ENCODE assay signal across 8 cellular contexts in the genomic region with DNA sequence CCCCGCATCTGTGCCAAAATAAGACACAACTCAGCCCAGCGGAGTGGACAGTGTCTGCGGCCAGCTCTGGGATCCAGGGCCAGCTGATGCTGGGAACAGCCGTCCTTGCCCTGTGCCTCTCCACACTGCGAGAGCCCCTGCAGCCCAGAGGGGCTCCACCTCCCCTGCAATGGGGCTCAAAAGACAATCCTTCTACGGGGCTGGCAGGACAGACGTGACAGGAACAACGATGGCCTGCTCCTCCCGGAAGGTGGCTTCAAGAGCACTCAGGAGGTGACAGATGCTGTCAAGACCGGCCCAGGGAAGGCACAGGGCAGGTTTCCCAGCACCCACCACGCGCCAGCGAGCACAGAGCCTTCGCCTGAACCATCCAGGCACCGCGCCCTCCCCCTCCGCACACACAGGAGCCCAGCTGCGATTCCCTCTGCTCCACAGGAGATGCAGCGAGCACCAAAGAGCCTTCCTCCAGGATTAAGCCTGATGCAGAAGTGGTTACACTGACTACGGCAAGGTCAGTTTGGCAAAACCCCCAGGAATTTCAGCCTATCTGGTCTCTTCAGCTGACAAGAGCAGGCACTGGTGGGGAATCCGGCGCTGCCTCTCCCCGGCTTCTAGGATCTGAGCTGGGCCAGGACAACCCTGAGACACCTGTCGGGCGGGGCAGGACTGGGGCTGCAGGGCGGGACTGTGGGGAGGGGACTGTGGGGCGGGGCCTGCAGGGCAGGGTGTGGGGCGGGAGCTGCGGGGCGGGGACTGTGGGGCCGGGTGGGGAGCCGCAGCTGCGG.
DNase-seq lines count a peak whose midpoint lies in the region; ATAC-seq, FAIRE-seq and TF ChIP-seq lines count a peak whose summit lies in the region.

No MANE protein-coding gene starts in this region.

- in situ Hi-C loops in GM13977 (cut with MboI; ENCODE audit: low pct_unique_long_range_greater_than_20kb, low sequenced_read_pairs, unreplicated experiment), result no loop called here

- FAIRE-seq in GM19239 (lab: Jason Lieb, UNC), result no peak

- peak overlapping the region; percentile 94 for H3K27ac Mint-ChIP-seq in activated T-cell treated with anti-CD3 and anti-CD28 coated beads, Interleukin-2, amount 50 U/mL, for 24 hours

- DNase-seq in activated T-cell treated with anti-CD3 and anti-CD28 coated beads, Interleukin-2, amount 50 U/mL, for 24 hours, result no peak
- DNase-seq in activated T-cell treated with anti-CD3 and anti-CD28 coated beads for 4 hours, result no peak
- peak; percentile 44 to 85 (median 71) for DNase-seq in head of caudate nucleus
- DNase-seq in retina, result peak; percentile 81
- no peak for DNase-seq in GM13977 (ENCODE audit: low spot score)
- no peak for DNase-seq in GM19239 (ENCODE audit: insufficient read length, low spot score)
- DNase-seq in stimulated activated CD4-positive, alpha-beta T cell treated with anti-CD3 and anti-CD28 coated beads, Interleukin-15, amount 100 ng/mL, for 24 hours, result no peak

- H3K4me3 Mint-ChIP-seq in activated T-cell treated with anti-CD3 and anti-CD28 coated beads, Interleukin-2, amount 50 U/mL, for 24 hours, result peak overlapping the region; percentile 66

- intact Hi-C loops in head of caudate nucleus (cut with DNase I), result no loop called here

- no peak for TF ChIP-seq CTCF in GM13977 (IDR thresholded peaks at IDR 0.05; ENCODE audit: extremely low read depth, insufficient read depth, missing control alignments)

- ATAC-seq in SK-N-SH treated with all-trans-retinoic acid at 6 μM for 48 hours, result peak; percentile 2

- H3K4me1 Mint-ChIP-seq in activated T-cell treated with anti-CD3 and anti-CD28 coated beads, Interleukin-2, amount 50 U/mL, for 24 hours (ENCODE audit: low read depth), result peaks cover 95% of the 10 kb centered on the region

- H3K27me3 Mint-ChIP-seq in activated T-cell treated with anti-CD3 and anti-CD28 coated beads, Interleukin-2, amount 50 U/mL, for 24 hours, result no peaks in the 10 kb centered on the region

- peaks cover 67% of the 10 kb centered on the region for H3K36me3 Mint-ChIP-seq in activated T-cell treated with anti-CD3 and anti-CD28 coated beads, Interleukin-2, amount 50 U/mL, for 24 hours (ENCODE audit: low read depth)

- no peaks in the 10 kb centered on the region for H3K9me3 Mint-ChIP-seq in activated T-cell treated with anti-CD3 and anti-CD28 coated beads, Interleukin-2, amount 50 U/mL, for 24 hours

TF ChIP-seq in SK-N-SH treated with all-trans-retinoic acid at 6 μM for 48 hours, 23 proteins besides CTCF, POLR2A, EP300 and RAD21:
- no peak for TF ChIP-seq RARB (CRISPR knock-in tag; IDR thresholded peaks at IDR 0.05)
- TF ChIP-seq ZNF565 (CRISPR knock-in tag; conservative IDR thresholded peaks at IDR 0.05; ENCODE audit: low read depth), result no peak
- no peak for TF ChIP-seq TOX (CRISPR knock-in tag; IDR thresholded peaks at IDR 0.05; ENCODE audit: borderline replicate concordance)
- no peak for TF ChIP-seq ESRRG (CRISPR knock-in tag; IDR thresholded peaks at IDR 0.05)

Comparison
In these comparisons a context has a peak if more than half of its experiments do, and no peak if none do; other contexts are left out.
1. DNase-seq: peak in head of caudate nucleus (42 of 42) and retina (single experiment); none in activated T-cell treated with anti-CD3 and anti-CD28 coated beads, Interleukin-2, amount 50 U/mL, for 24 hours (single experiment), activated T-cell treated with anti-CD3 and anti-CD28 coated beads for 4 hours (single experiment), GM13977 (single experiment), GM19239 (single experiment) and stimulated activated CD4-positive, alpha-beta T cell treated with anti-CD3 and anti-CD28 coated beads, Interleukin-15, amount 100 ng/mL, for 24 hours (single experiment).